In genomic region chr12:32134144-32134888, GRCh38 we compare ENCODE assay signal across 8 cellular contexts. TPM values are rescaled to one million over a fixed set of nuclear protein-coding genes. Genes with fewer than 3 reads are reported as not detected.
DNase-seq lines count a peak whose midpoint lies in the region; ATAC-seq and TF ChIP-seq lines count a peak whose summit lies in the region.

No MANE protein-coding gene starts in this region.

- in situ Hi-C loops in astrocyte of the spinal cord (cut with HindIII; ENCODE audit: low sequenced_read_pairs), result no loop called here

- DNase-seq in OCI-M1 (lab: John Stamatoyannopoulos, UW), result peak; percentile 50
- DNase-seq in astrocyte of the spinal cord (ENCODE audit: low read depth, low spot score), result peak; percentile 63
- DNase-seq in stimulated activated CD4-positive, alpha-beta T cell treated with anti-CD3 and anti-CD28 coated beads, Interleukin-12 subunit alpha, Interleukin-12 subunit beta, amount 100 ng/mL, for 48 hours (ENCODE audit: low read depth in 2 of 3, low spot score in 1 of 3), result peak; percentile 52 to 62 (median 60)
- no peak for DNase-seq in NCI-H146 treated with DMSO at 0.1 percent for 48 hours (lab: John Stamatoyannopoulos, UW; ENCODE audit: unreplicated experiment)
- DNase-seq in OCI-M2 (lab: John Stamatoyannopoulos, UW; ENCODE audit: unreplicated experiment), result no peak
- DNase-seq in left lobe of liver (ENCODE audit: low spot score), result no peak

- ATAC-seq in GM18499 (IDR thresholded peaks at IDR 0.05; ENCODE audit: insufficient read depth, unreplicated experiment), result peak; percentile 49
- ATAC-seq in HG02610 (IDR thresholded peaks at IDR 0.05; ENCODE audit: unreplicated experiment), result peak; percentile 82
- ATAC-seq in left lobe of liver, result no peak

- H3K4me3 ChIP-seq in astrocyte of the spinal cord (ENCODE audit: low read depth, low read length), result no peak overlapping the region

- peak; percentile 20 for TF ChIP-seq CTCF in astrocyte of the spinal cord (IDR thresholded peaks at IDR 0.05; ENCODE audit: low read depth, low read length)

RNA-seq across cellular contexts. Expression of gene BICD1, which starts 27.7 kb away (rescaled TPM):
- total RNA-seq in left lobe of liver, result 0.91 TPM

Comparison
In these comparisons a context has a peak if more than half of its experiments do, and no peak if none do; other contexts are left out.
1. DNase-seq: peak in OCI-M1 (single experiment), astrocyte of the spinal cord (single experiment) and stimulated activated CD4-positive, alpha-beta T cell treated with anti-CD3 and anti-CD28 coated beads, Interleukin-12 subunit alpha, Interleukin-12 subunit beta, amount 100 ng/mL, for 48 hours (3 of 3); none in NCI-H146 treated with DMSO at 0.1 percent for 48 hours (single experiment), OCI-M2 (single experiment) and left lobe of liver (single experiment).